12 cellular contexts compared by ENCODE assay signal in genomic region chr11:405323-405975, GRCh38. TPM values are rescaled to one million over a fixed set of nuclear protein-coding genes. Genes with fewer than 3 reads are reported as not detected.
DNase-seq lines count a peak whose midpoint lies in the region; ATAC-seq, FAIRE-seq and TF ChIP-seq lines count a peak whose summit lies in the region.
"Had no signal": no experiment of that assay in that cellular context is flagged by ENCODE, and none has a peak within 500 bp of the region (broad histone marks: within the 10 kb centered on the region; RNA-seq: fewer than 3 reads in every experiment).

No MANE protein-coding gene starts in this region.

- H3K27me3 Mint-ChIP-seq in T-helper 1 cell treated with Interleukin-12 subunit alpha and Interleukin-12 subunit beta and Interleukin-4 antibody, amounts not matched to agents 30 μg/mL and 1 μg/mL, for 36 hours (ENCODE audit: low read depth): no peaks in the 10 kb centered on the region
- peaks cover 2% of the 10 kb centered on the region for H3K27me3 Mint-ChIP-seq in activated T-helper 1 cell treated with anti-CD3 and anti-CD28 coated beads, Interleukin-12 subunit alpha, Interleukin-12 subunit beta, Interleukin-2, Interleukin-4 antibody, amounts not matched to agents 30 ng/mL and 10 ng/mL and 1 ng/mL, durations not matched to agents 14 hours and 24 hours and 36 hours (ENCODE audit: insufficient read depth)

- peaks cover 2% of the 10 kb centered on the region for H3K36me3 Mint-ChIP-seq in T-helper 1 cell treated with Interleukin-12 subunit alpha and Interleukin-12 subunit beta and Interleukin-4 antibody, amounts not matched to agents 30 μg/mL and 1 μg/mL, for 36 hours (ENCODE audit: low read depth)
- no peaks in the 10 kb centered on the region for H3K36me3 Mint-ChIP-seq in activated T-helper 1 cell treated with anti-CD3 and anti-CD28 coated beads, Interleukin-12 subunit alpha, Interleukin-12 subunit beta, Interleukin-2, Interleukin-4 antibody, amounts not matched to agents 30 ng/mL and 10 ng/mL and 1 ng/mL, durations not matched to agents 14 hours and 24 hours and 36 hours (ENCODE audit: low read depth)
- H3K36me3 Mint-ChIP-seq in stimulated activated effector memory CD8-positive, alpha-beta T cell treated with anti-CD3 and anti-CD28 coated beads, Interleukin-12 subunit alpha, Interleukin-12 subunit beta, amount 100 ng/mL, for 72 hours: peaks cover 13% of the 10 kb centered on the region

- peak overlapping the region; percentile 88 for H3K27ac ChIP-seq in left ventricle myocardium inferior (replicated peaks)
- H3K27ac ChIP-seq: thoracic aorta had no signal

- no peaks in the 10 kb centered on the region for H3K27me3 ChIP-seq in left ventricle myocardium inferior (ENCODE audit: low read depth)
- H3K27me3 ChIP-seq: body of pancreas had no signal

- ATAC-seq in stimulated activated effector memory CD8-positive, alpha-beta T cell treated with anti-CD3 and anti-CD28 coated beads, Interleukin-12 subunit alpha, Interleukin-12 subunit beta, amount 100 ng/mL, for 72 hours: no peak
- ATAC-seq in HG03097 (IDR thresholded peaks at IDR 0.05; ENCODE audit: low FRiP score, unreplicated experiment): no peak
- ATAC-seq: body of pancreas had no signal

- peaks cover 5% of the 10 kb centered on the region for H3K4me1 Mint-ChIP-seq in T-helper 1 cell treated with Interleukin-12 subunit alpha and Interleukin-12 subunit beta and Interleukin-4 antibody, amounts not matched to agents 30 μg/mL and 1 μg/mL, for 36 hours (ENCODE audit: low read depth)
- no peaks in the 10 kb centered on the region for H3K4me1 Mint-ChIP-seq in activated T-helper 1 cell treated with anti-CD3 and anti-CD28 coated beads, Interleukin-12 subunit alpha, Interleukin-12 subunit beta, Interleukin-2, Interleukin-4 antibody, amounts not matched to agents 30 ng/mL and 10 ng/mL and 1 ng/mL, durations not matched to agents 14 hours and 24 hours and 36 hours (ENCODE audit: low read depth)
- peaks cover 6% of the 10 kb centered on the region for H3K4me1 Mint-ChIP-seq in stimulated activated effector memory CD8-positive, alpha-beta T cell treated with anti-CD3 and anti-CD28 coated beads, Interleukin-12 subunit alpha, Interleukin-12 subunit beta, amount 100 ng/mL, for 72 hours

- TF ChIP-seq CTCF in left ventricle myocardium inferior (IDR thresholded peaks at IDR 0.05; ENCODE audit: borderline replicate concordance): no peak

- peaks cover 24% of the 10 kb centered on the region for H3K4me1 ChIP-seq in left ventricle myocardium inferior

- H3K4me3 ChIP-seq in left ventricle myocardium inferior: peak overlapping the region; percentile 81
- H3K4me3 ChIP-seq: body of pancreas had no signal

- intact Hi-C loops in activated T-helper 1 cell treated with anti-CD3 and anti-CD28 coated beads, Interleukin-12 subunit alpha, Interleukin-12 subunit beta, Interleukin-2, Interleukin-4 antibody, amounts not matched to agents 30 ng/mL and 10 ng/mL and 1 ng/mL, durations not matched to agents 14 hours and 24 hours and 36 hours (cut with micrococcal nuclease): no loop called here
- intact Hi-C loops in left ventricle myocardium inferior (cut with micrococcal nuclease): no loop called here

- H3K9me3 ChIP-seq in left ventricle myocardium inferior (replicated peaks): no peaks in the 10 kb centered on the region
- H3K9me3 ChIP-seq: body of pancreas, thoracic aorta had no signal

- peak overlapping the region; percentile 62 for H3K4me3 Mint-ChIP-seq in T-helper 1 cell treated with Interleukin-12 subunit alpha and Interleukin-12 subunit beta and Interleukin-4 antibody, amounts not matched to agents 30 μg/mL and 1 μg/mL, for 36 hours
- H3K4me3 Mint-ChIP-seq in activated T-helper 1 cell treated with anti-CD3 and anti-CD28 coated beads, Interleukin-12 subunit alpha, Interleukin-12 subunit beta, Interleukin-2, Interleukin-4 antibody, amounts not matched to agents 30 ng/mL and 10 ng/mL and 1 ng/mL, durations not matched to agents 14 hours and 24 hours and 36 hours: peak overlapping the region; percentile 64
- H3K4me3 Mint-ChIP-seq in stimulated activated effector memory CD8-positive, alpha-beta T cell treated with anti-CD3 and anti-CD28 coated beads, Interleukin-12 subunit alpha, Interleukin-12 subunit beta, amount 100 ng/mL, for 72 hours: peak overlapping the region; percentile 52

- no peaks in the 10 kb centered on the region for H3K9me3 Mint-ChIP-seq in T-helper 1 cell treated with Interleukin-12 subunit alpha and Interleukin-12 subunit beta and Interleukin-4 antibody, amounts not matched to agents 30 μg/mL and 1 μg/mL, for 36 hours
- H3K9me3 Mint-ChIP-seq in activated T-helper 1 cell treated with anti-CD3 and anti-CD28 coated beads, Interleukin-12 subunit alpha, Interleukin-12 subunit beta, Interleukin-2, Interleukin-4 antibody, amounts not matched to agents 30 ng/mL and 10 ng/mL and 1 ng/mL, durations not matched to agents 14 hours and 24 hours and 36 hours: no peaks in the 10 kb centered on the region
- no peaks in the 10 kb centered on the region for H3K9me3 Mint-ChIP-seq in stimulated activated effector memory CD8-positive, alpha-beta T cell treated with anti-CD3 and anti-CD28 coated beads, Interleukin-12 subunit alpha, Interleukin-12 subunit beta, amount 100 ng/mL, for 72 hours

- H3K27ac Mint-ChIP-seq in T-helper 1 cell treated with Interleukin-12 subunit alpha and Interleukin-12 subunit beta and Interleukin-4 antibody, amounts not matched to agents 30 μg/mL and 1 μg/mL, for 36 hours: peak overlapping the region; percentile 73
- H3K27ac Mint-ChIP-seq in activated T-helper 1 cell treated with anti-CD3 and anti-CD28 coated beads, Interleukin-12 subunit alpha, Interleukin-12 subunit beta, Interleukin-2, Interleukin-4 antibody, amounts not matched to agents 30 ng/mL and 10 ng/mL and 1 ng/mL, durations not matched to agents 14 hours and 24 hours and 36 hours: peak overlapping the region; percentile 44
- H3K27ac Mint-ChIP-seq in stimulated activated effector memory CD8-positive, alpha-beta T cell treated with anti-CD3 and anti-CD28 coated beads, Interleukin-12 subunit alpha, Interleukin-12 subunit beta, amount 100 ng/mL, for 72 hours: peak overlapping the region; percentile 40

- no peak for DNase-seq in T-helper 1 cell
- DNase-seq in activated T-helper 1 cell treated with anti-CD3 and anti-CD28 coated beads, Interleukin-12 subunit alpha, Interleukin-12 subunit beta, Interleukin-2, Interleukin-4 antibody, amounts not matched to agents 30 ng/mL and 10 ng/mL and 1 ng/mL, durations not matched to agents 14 hours and 24 hours and 36 hours (ENCODE audit: low spot score): no peak
- DNase-seq in left ventricle myocardium inferior: peak; percentile 53
- DNase-seq in stimulated activated effector memory CD8-positive, alpha-beta T cell treated with anti-CD3 and anti-CD28 coated beads, Interleukin-12 subunit alpha, Interleukin-12 subunit beta, amount 100 ng/mL, for 72 hours (ENCODE audit: low spot score in 2 of 2): no peak
- DNase-seq in OCI-M2 (lab: John Stamatoyannopoulos, UW; ENCODE audit: unreplicated experiment): no peak
- DNase-seq in GM19239 (ENCODE audit: insufficient read length, low spot score): no peak
- DNase-seq: NCI-H345 had no signal

- H3K36me3 ChIP-seq in left ventricle myocardium inferior: no peaks in the 10 kb centered on the region
- H3K36me3 ChIP-seq: thoracic aorta had no signal

- FAIRE-seq in GM19239 (lab: Jason Lieb, UNC): no peak
- FAIRE-seq: TTC549 had no signal

RNA-seq across cellular contexts. Expression of gene SIGIRR, which starts 9.3 kb away (rescaled TPM):
- total RNA-seq in activated T-helper 1 cell treated with anti-CD3 and anti-CD28 coated beads, Interleukin-12 subunit alpha, Interleukin-12 subunit beta, Interleukin-2, Interleukin-4 antibody, amounts not matched to agents 30 ng/mL and 10 ng/mL and 1 ng/mL, durations not matched to agents 14 hours and 24 hours and 36 hours: 38.3 and 43.9 TPM in 2 replicates
- total RNA-seq in left ventricle myocardium inferior: 34.9 TPM

RNA-seq across cellular contexts. Expression of gene PKP3, which starts 11.4 kb away (rescaled TPM):
- not detected in 2 replicates for total RNA-seq in activated T-helper 1 cell treated with anti-CD3 and anti-CD28 coated beads, Interleukin-12 subunit alpha, Interleukin-12 subunit beta, Interleukin-2, Interleukin-4 antibody, amounts not matched to agents 30 ng/mL and 10 ng/mL and 1 ng/mL, durations not matched to agents 14 hours and 24 hours and 36 hours
- total RNA-seq in left ventricle myocardium inferior: 0.52 TPM

RNA-seq across cellular contexts. Expression of gene B4GALNT4, which starts 36.1 kb away (rescaled TPM):
- 3.8 and 5.1 TPM in 2 replicates for total RNA-seq in activated T-helper 1 cell treated with anti-CD3 and anti-CD28 coated beads, Interleukin-12 subunit alpha, Interleukin-12 subunit beta, Interleukin-2, Interleukin-4 antibody, amounts not matched to agents 30 ng/mL and 10 ng/mL and 1 ng/mL, durations not matched to agents 14 hours and 24 hours and 36 hours
- 1.5 TPM for total RNA-seq in left ventricle myocardium inferior

RNA-seq across cellular contexts. Expression of gene ANO9, which starts 36.4 kb away (rescaled TPM):
- 33.1 and 33.8 TPM in 2 replicates for total RNA-seq in activated T-helper 1 cell treated with anti-CD3 and anti-CD28 coated beads, Interleukin-12 subunit alpha, Interleukin-12 subunit beta, Interleukin-2, Interleukin-4 antibody, amounts not matched to agents 30 ng/mL and 10 ng/mL and 1 ng/mL, durations not matched to agents 14 hours and 24 hours and 36 hours
- total RNA-seq in left ventricle myocardium inferior: 0.11 TPM

RNA-seq across cellular contexts. Expression of gene PTDSS2, which starts 44.6 kb away (rescaled TPM):
- total RNA-seq in activated T-helper 1 cell treated with anti-CD3 and anti-CD28 coated beads, Interleukin-12 subunit alpha, Interleukin-12 subunit beta, Interleukin-2, Interleukin-4 antibody, amounts not matched to agents 30 ng/mL and 10 ng/mL and 1 ng/mL, durations not matched to agents 14 hours and 24 hours and 36 hours: 31.0 and 33.9 TPM in 2 replicates
- 30.2 TPM for total RNA-seq in left ventricle myocardium inferior
